ENCODE assay signal across 1 cellular context in genomic region chrX:41588271-41588670, GRCh38.
TF ChIP-seq lines count a peak whose summit lies in the region.

No MANE protein-coding gene starts in this region.

TF ChIP-seq in GM23338, 12 proteins besides CTCF, POLR2A, EP300 and RAD21 (continued from another document):
- TF ChIP-seq ZNF462 (CRISPR knock-in tag; IDR thresholded peaks at IDR 0.05), result no peak
